Comparison of ENCODE assay signal across 28 cellular contexts in the genomic region with DNA sequence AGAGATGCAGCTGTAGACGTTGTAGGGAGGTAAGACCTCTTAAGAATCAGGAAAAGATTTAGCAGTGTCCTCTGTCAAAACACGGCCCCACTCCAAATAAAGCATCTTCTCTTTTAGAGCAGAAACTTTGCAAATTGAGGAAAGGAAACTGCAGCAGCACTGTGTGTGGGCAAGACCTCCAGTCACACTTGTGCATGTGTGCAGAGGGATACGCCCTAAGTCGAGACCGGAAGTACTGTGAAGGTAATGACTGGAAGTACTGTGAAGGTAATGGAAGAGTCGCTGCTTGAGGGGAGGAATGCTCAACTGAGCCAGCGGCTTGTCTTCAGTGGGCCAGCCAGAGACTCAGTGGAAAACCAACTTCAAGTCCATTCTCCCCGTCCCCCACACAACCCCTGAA. TPM values are rescaled to one million over a fixed set of nuclear protein-coding genes. Genes with fewer than 3 reads are reported as not detected.
"Had no signal": no experiment of that assay in that cellular context is flagged by ENCODE, and none has a peak within 500 bp of the region (broad histone marks: within the 10 kb centered on the region; RNA-seq: fewer than 3 reads in every experiment).

No MANE protein-coding gene starts in this region.

- H3K4me3 Mint-ChIP-seq: activated B cell treated with CpG ODN at 0.5 μM for 24 hours; activated CD4-positive, alpha-beta T cell treated with anti-CD3 and anti-CD28 coated beads for 36 hours; activated naive CD4-positive, alpha-beta T cell treated with anti-CD3 and anti-CD28 coated beads for 36 hours; activated naive CD8-positive, alpha-beta T cell treated with anti-CD3 and anti-CD28 coated beads, Interleukin-2, amount 10 ng/mL, durations not matched to agents 7 days and 5 days; activated T-cell treated with anti-CD3 and anti-CD28 coated beads, Interleukin-2, amount 50 U/mL, for 4 hours; endodermal cell; nephron; type B pancreatic cell had no signal

- H3K27me3 ChIP-seq: colonic mucosa, esophagus squamous epithelium, heart left ventricle, neutrophil, ovary, right atrium auricular region, vagina had no signal

- H3K27ac ChIP-seq: colonic mucosa, esophagus squamous epithelium, gastroesophageal sphincter, heart left ventricle, neutrophil, ovary, psoas muscle, right atrium auricular region, spleen, thoracic aorta, vagina had no signal

- DNase-seq: activated B cell treated with CpG ODN at 0.5 μM for 24 hours; activated CD4-positive, alpha-beta T cell treated with anti-CD3 and anti-CD28 coated beads for 36 hours; activated CD4-positive, alpha-beta T cell treated with anti-CD3 and anti-CD28 coated beads, Interleukin-2, amount 50 U/mL, for 4 hours; activated CD8-positive, alpha-beta memory T cell treated with anti-CD3 and anti-CD28 coated beads for 24 hours; activated CD8-positive, alpha-beta memory T cell treated with anti-CD3 and anti-CD28 coated beads, Interleukin-2, amount 50 U/mL, for 4 hours; activated naive CD4-positive, alpha-beta T cell treated with anti-CD3 and anti-CD28 coated beads for 36 hours; activated naive CD8-positive, alpha-beta T cell treated with anti-CD3 and anti-CD28 coated beads, Interleukin-2, amount 10 ng/mL, durations not matched to agents 7 days and 5 days; activated T-cell treated with anti-CD3 and anti-CD28 coated beads, Interleukin-2, amount 50 U/mL, for 4 hours; amniotic stem cell; colonic mucosa; endodermal cell; esophagus squamous epithelium; heart left ventricle; left cardiac atrium; mesenchymal stem cell; ovary; psoas muscle; spleen; stimulated activated CD4-positive, alpha-beta T cell treated with anti-CD3 and anti-CD28 coated beads, Interleukin-4, amount 100 ng/mL, for 1 hour; stimulated activated naive CD4-positive, alpha-beta T cell treated with Interleukin-2 at 50 U/mL for 16 hours had no signal

- H3K36me3 Mint-ChIP-seq: activated naive CD8-positive, alpha-beta T cell treated with anti-CD3 and anti-CD28 coated beads, Interleukin-2, amount 10 ng/mL, durations not matched to agents 7 days and 5 days; type B pancreatic cell had no signal

- ATAC-seq: activated CD4-positive, alpha-beta T cell treated with anti-CD3 and anti-CD28 coated beads for 36 hours; activated T-cell treated with anti-CD3 and anti-CD28 coated beads, Interleukin-2, amount 50 U/mL, for 4 hours; gastroesophageal sphincter; heart left ventricle; left cardiac atrium; psoas muscle had no signal

- H3K4me1 Mint-ChIP-seq: activated B cell treated with CpG ODN at 0.5 μM for 24 hours; activated CD4-positive, alpha-beta T cell treated with anti-CD3 and anti-CD28 coated beads for 36 hours; activated naive CD8-positive, alpha-beta T cell treated with anti-CD3 and anti-CD28 coated beads, Interleukin-2, amount 10 ng/mL, durations not matched to agents 7 days and 5 days had no signal

- H3K27ac Mint-ChIP-seq: activated B cell treated with CpG ODN at 0.5 μM for 24 hours; activated CD4-positive, alpha-beta T cell treated with anti-CD3 and anti-CD28 coated beads for 36 hours; activated naive CD4-positive, alpha-beta T cell treated with anti-CD3 and anti-CD28 coated beads for 36 hours; activated naive CD8-positive, alpha-beta T cell treated with anti-CD3 and anti-CD28 coated beads, Interleukin-2, amount 10 ng/mL, durations not matched to agents 7 days and 5 days; activated T-helper 2 cell treated with anti-CD3 and anti-CD28 coated beads, Interferon-gamma antibody, Interleukin-2, Interleukin-4, amounts not matched to agents 10 μg/mL and 5 μg/mL and 100 μg/mL, durations not matched to agents 14 hours and 24 hours and 36 hours; endodermal cell; nephron; type B pancreatic cell had no signal

- H3K4me1 ChIP-seq: colonic mucosa, esophagus squamous epithelium, gastroesophageal sphincter, heart left ventricle, psoas muscle, right atrium auricular region, spleen, vagina had no signal

- H3K4me3 ChIP-seq: colonic mucosa, esophagus squamous epithelium, gastroesophageal sphincter, heart left ventricle, ovary, psoas muscle, right atrium auricular region, spleen, thoracic aorta, vagina had no signal

- H3K9me3 Mint-ChIP-seq: activated B cell treated with CpG ODN at 0.5 μM for 24 hours; activated naive CD4-positive, alpha-beta T cell treated with anti-CD3 and anti-CD28 coated beads for 36 hours; activated naive CD8-positive, alpha-beta T cell treated with anti-CD3 and anti-CD28 coated beads, Interleukin-2, amount 10 ng/mL, durations not matched to agents 7 days and 5 days; activated T-cell treated with anti-CD3 and anti-CD28 coated beads, Interleukin-2, amount 50 U/mL, for 4 hours; activated T-helper 2 cell treated with anti-CD3 and anti-CD28 coated beads, Interferon-gamma antibody, Interleukin-2, Interleukin-4, amounts not matched to agents 10 μg/mL and 5 μg/mL and 100 μg/mL, durations not matched to agents 14 hours and 24 hours and 36 hours; endodermal cell; nephron; type B pancreatic cell had no signal

- H3K36me3 ChIP-seq: colonic mucosa, esophagus squamous epithelium, gastroesophageal sphincter, heart left ventricle, neutrophil, ovary, right atrium auricular region, spleen, thoracic aorta, vagina had no signal

- H3K9me3 ChIP-seq: colonic mucosa, esophagus squamous epithelium, gastroesophageal sphincter, heart left ventricle, neutrophil, ovary, psoas muscle, right atrium auricular region, spleen, thoracic aorta, vagina had no signal

- H3K27me3 Mint-ChIP-seq: type B pancreatic cell had no signal

RNA-seq across cellular contexts. Expression of gene EGF, which starts 46.5 kb away (rescaled TPM):
- total RNA-seq: activated B cell treated with CpG ODN at 0.5 μM for 24 hours; activated naive CD4-positive, alpha-beta T cell treated with anti-CD3 and anti-CD28 coated beads for 36 hours; activated naive CD8-positive, alpha-beta T cell treated with anti-CD3 and anti-CD28 coated beads, Interleukin-2, amount 10 ng/mL, durations not matched to agents 7 days and 5 days; activated T-helper 2 cell treated with anti-CD3 and anti-CD28 coated beads, Interferon-gamma antibody, Interleukin-2, Interleukin-4, amounts not matched to agents 10 μg/mL and 5 μg/mL and 100 μg/mL, durations not matched to agents 14 hours and 24 hours and 36 hours; thoracic aorta had no signal
